Comparison of ENCODE assay signal across 8 cellular contexts in genomic region chrX:130172127-130172834, GRCh38. TPM values are rescaled to one million over a fixed set of nuclear protein-coding genes. Genes with fewer than 3 reads are reported as not detected.
A peak's percentile ranks its signal among the peaks of the same experiment; 100 is the strongest.
DNase-seq lines count a peak whose midpoint lies in the region; ATAC-seq and TF ChIP-seq lines count a peak whose summit lies in the region.

No MANE protein-coding gene starts in this region.

- CTCF ChIA-PET in CD8-positive, alpha-beta memory T cell (lab: Charles Lee): interaction anchor here (1.1 to 3.2 kb wide), 8 partner anchors 10 to 247 kb away, joined by 3 to 14 read pairs (median 4); no protein-coding TSS in a partner anchor

- peaks cover 0 to 13% of the 10 kb centered on the region in 2 donors for H3K27me3 Mint-ChIP-seq in CD8-positive, alpha-beta memory T cell

- H3K4me1 Mint-ChIP-seq in CD8-positive, alpha-beta memory T cell: peaks cover 33 to 50% (median 40%) of the 10 kb centered on the region in 3 donors

- H3K36me3 Mint-ChIP-seq in CD8-positive, alpha-beta memory T cell: peaks cover 0 to 11% (median 0%) of the 10 kb centered on the region in 3 donors

- no peaks in the 10 kb centered on the region for H3K36me3 ChIP-seq in CD8-positive, alpha-beta memory T cell (ENCODE audit: insufficient read depth, low read length)
- H3K36me3 ChIP-seq in endocrine pancreas (ENCODE audit: control insufficient read depth, insufficient read depth, low read length) (no peaks in the 10 kb centered on the region), neutrophil (no peaks in the 10 kb centered on the region), aorta (ENCODE audit: control insufficient read depth in 1 of 2, insufficient read depth in 2 of 2, low read length in 1 of 2) (no peaks in the 10 kb centered on the region)

- WGBS in aorta, 2 donors: 25 to 41% methylated on average over 34 of the region's 34 CpGs

- peak overlapping the region; percentile 13 for H3K9ac ChIP-seq in endocrine pancreas (ENCODE audit: control insufficient read depth, insufficient read depth, low read length)

- no peak for ATAC-seq in GM21786 (IDR thresholded peaks at IDR 0.05; ENCODE audit: unreplicated experiment)
- ATAC-seq in aorta (ENCODE audit: low FRiP score): no peak
- ATAC-seq in GM21390 (IDR thresholded peaks at IDR 0.05; ENCODE audit: unreplicated experiment): no peak

- peak overlapping the region; percentile 61 to 95 (median 88) for H3K27ac Mint-ChIP-seq in CD8-positive, alpha-beta memory T cell

- H3K4me3 Mint-ChIP-seq in CD8-positive, alpha-beta memory T cell: peak overlapping the region; percentile 86 to 96 (median 90)

- intact Hi-C loops in aorta (cut with DNase I): loop anchor here in 1 of 2 donors (5.0 kb wide), 1 partner anchor 55 kb away; no protein-coding TSS in a partner anchor

- H3K27ac ChIP-seq in CD8-positive, alpha-beta memory T cell (ENCODE audit: low read depth, low read length): peak overlapping the region; percentile 69
- H3K27ac ChIP-seq in neutrophil: peak overlapping the region; percentile 89
- no peak overlapping the region for H3K27ac ChIP-seq in aorta (ENCODE audit: low read depth in 1 of 2, low read length in 2 of 2)

- POLR2A ChIA-PET in CD8-positive, alpha-beta memory T cell (lab: Charles Lee): interaction anchor here (0.9 kb wide), 1 partner anchor 80 kb away, joined by 4 read pairs; no protein-coding TSS in a partner anchor

- H3K9me3 Mint-ChIP-seq in CD8-positive, alpha-beta memory T cell: no peaks in the 10 kb centered on the region

- no peak for DNase-seq in CD8-positive, alpha-beta memory T cell
- DNase-seq in NCI-H526 (lab: John Stamatoyannopoulos, UW) (peak; percentile 14 to 44), HuH-7 (ENCODE audit: low spot score) (no peak), aorta (no peak)

- H3K4me1 ChIP-seq in CD8-positive, alpha-beta memory T cell (ENCODE audit: insufficient read depth, low read length): peaks cover 34% of the 10 kb centered on the region
- H3K4me1 ChIP-seq in endocrine pancreas (ENCODE audit: control insufficient read depth, insufficient read depth, low read length) (no peaks in the 10 kb centered on the region), neutrophil (ENCODE audit: control insufficient read depth in 1 of 2, insufficient read depth in 1 of 2, low read depth in 1 of 2, low read length in 1 of 2) (peaks cover 21 to 35% of the 10 kb centered on the region in 2 experiments), aorta (ENCODE audit: control insufficient read depth in 1 of 2, insufficient read depth in 2 of 2, low read length in 2 of 2) (peaks cover 0 to 2% of the 10 kb centered on the region in 2 donors)

- no peaks in the 10 kb centered on the region for H3K27me3 ChIP-seq in CD8-positive, alpha-beta memory T cell (ENCODE audit: insufficient read depth, low read length, poor library complexity, severe bottlenecking)
- H3K27me3 ChIP-seq in endocrine pancreas (ENCODE audit: control insufficient read depth, insufficient read depth, low read length) (no peaks in the 10 kb centered on the region), neutrophil (no peaks in the 10 kb centered on the region), aorta (ENCODE audit: control insufficient read depth in 1 of 2, insufficient read depth in 2 of 2, low read length in 1 of 2) (no peaks in the 10 kb centered on the region)

- no peak for TF ChIP-seq CTCF in neutrophil (IDR thresholded peaks at IDR 0.05)

- peak overlapping the region; percentile 78 for H3K4me3 ChIP-seq in CD8-positive, alpha-beta memory T cell (ENCODE audit: low read length)
- H3K4me3 ChIP-seq in endocrine pancreas (ENCODE audit: control insufficient read depth, insufficient read depth, low read length): no peak overlapping the region
- H3K4me3 ChIP-seq in neutrophil (ENCODE audit: low read depth in 1 of 2, low read length in 1 of 2): peak overlapping the region; percentile 70 to 75
- no peak overlapping the region for H3K4me3 ChIP-seq in aorta (ENCODE audit: low read length in 2 of 2)

- H3K9me3 ChIP-seq in CD8-positive, alpha-beta memory T cell (ENCODE audit: low read length): no peaks in the 10 kb centered on the region
- H3K9me3 ChIP-seq in endocrine pancreas (ENCODE audit: control insufficient read depth, low read length) (no peaks in the 10 kb centered on the region), neutrophil (no peaks in the 10 kb centered on the region), aorta (ENCODE audit: control insufficient read depth, low read length) (no peaks in the 10 kb centered on the region)

RNA-seq across cellular contexts. Expression of gene RAB33A, which starts 0.5 kb away (rescaled TPM):
- total RNA-seq in CD8-positive, alpha-beta memory T cell: 10 to 100 TPM in 1 of 2 experiments, 1 to 10 TPM in 1; 9.0 to 10.6 TPM
- 11.0 TPM for polyA plus RNA-seq in CD8-positive, alpha-beta memory T cell
- 1 to 10 TPM in 1 of 2 donors, under 1 TPM in 1; 0.69 to 1.8 TPM for total RNA-seq in aorta
- under 1 TPM; 0.64 to 0.88 TPM for polyA plus RNA-seq in aorta

RNA-seq across cellular contexts. Expression of gene AIFM1, which starts 6.6 kb away (rescaled TPM):
- 10 to 100 TPM; 57.7 to 58.2 TPM for total RNA-seq in CD8-positive, alpha-beta memory T cell
- 34.8 TPM for polyA plus RNA-seq in CD8-positive, alpha-beta memory T cell
- 10 to 100 TPM; 12.7 to 16.8 TPM for total RNA-seq in aorta
- 10 to 100 TPM; 15.7 to 17.0 TPM for polyA plus RNA-seq in aorta

Comparison
In these comparisons a context has a peak if more than half of its experiments do, and no peak if none do; other contexts are left out.
1. DNase-seq: peak in NCI-H526 (2 of 2); none in CD8-positive, alpha-beta memory T cell (0 of 5), HuH-7 (single experiment) and aorta (0 of 2).
2. H3K27ac ChIP-seq: peak in CD8-positive, alpha-beta memory T cell (single experiment) and neutrophil (single experiment); none in aorta (0 of 2).
3. H3K4me3 ChIP-seq: peak in CD8-positive, alpha-beta memory T cell (single experiment) and neutrophil (2 of 2); none in endocrine pancreas (single experiment) and aorta (0 of 2).